Comparison of ENCODE assay signal across 17 cellular contexts in the genomic region with DNA sequence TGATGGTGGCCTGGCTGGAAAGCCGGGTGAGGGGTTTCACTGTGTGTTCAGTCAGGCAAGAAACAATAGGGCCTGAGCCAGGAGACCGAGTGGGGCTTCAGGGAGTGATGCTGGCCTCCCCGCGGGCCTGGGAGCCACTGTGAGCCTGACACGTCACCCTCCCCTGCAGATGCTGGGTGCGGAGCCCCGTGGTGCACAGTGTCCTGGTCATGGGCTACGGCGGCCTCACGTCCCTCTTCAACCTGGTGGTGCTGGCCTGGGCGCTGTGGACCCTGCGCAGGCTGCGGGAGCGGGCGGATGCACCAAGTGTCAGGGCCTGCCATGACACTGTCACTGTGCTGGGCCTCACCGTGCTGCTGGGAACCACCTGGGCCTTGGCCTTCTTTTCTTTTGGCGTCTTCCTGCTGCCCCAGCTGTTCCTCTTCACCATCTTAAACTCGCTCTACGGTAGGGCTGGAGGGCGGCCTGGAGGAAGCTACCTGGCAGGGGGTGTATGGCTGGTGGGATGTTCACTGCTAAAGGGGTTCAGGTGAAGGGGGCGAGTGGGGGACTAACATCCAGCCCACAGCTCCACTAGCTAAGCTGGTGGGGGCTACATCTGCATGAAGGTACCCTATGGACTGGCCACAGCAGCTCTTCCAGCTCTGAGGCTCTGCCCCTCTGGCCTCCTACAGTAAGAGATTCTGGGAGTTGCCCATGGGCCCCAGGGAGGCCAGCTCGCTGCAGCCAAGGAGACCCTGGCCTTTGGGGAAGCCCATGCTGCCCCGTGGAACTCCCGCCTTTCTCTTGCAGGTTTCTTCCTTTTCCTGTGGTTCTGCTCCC. TPM values are rescaled to one million over a fixed set of nuclear protein-coding genes. Genes with fewer than 3 reads are reported as not detected.
"Had no signal": no experiment of that assay in that cellular context is flagged by ENCODE, and none has a peak within 500 bp of the region (broad histone marks: within the 10 kb centered on the region; RNA-seq: fewer than 3 reads in every experiment).

No MANE protein-coding gene starts in this region.

- H3K27ac Mint-ChIP-seq: activated naive CD8-positive, alpha-beta T cell treated with anti-CD3 and anti-CD28 coated beads for 36 hours; T-helper 1 cell treated with Interleukin-12 subunit alpha and Interleukin-12 subunit beta and Interleukin-4 antibody, amounts not matched to agents 30 μg/mL and 1 μg/mL, for 36 hours had no signal

- H3K9me3 Mint-ChIP-seq: activated naive CD8-positive, alpha-beta T cell treated with anti-CD3 and anti-CD28 coated beads for 36 hours; T-helper 1 cell treated with Interleukin-12 subunit alpha and Interleukin-12 subunit beta and Interleukin-4 antibody, amounts not matched to agents 30 μg/mL and 1 μg/mL, for 36 hours had no signal

- H3K27me3 Mint-ChIP-seq: activated naive CD8-positive, alpha-beta T cell treated with anti-CD3 and anti-CD28 coated beads for 36 hours; naive thymus-derived CD8-positive, alpha-beta T cell had no signal

- H3K4me3 Mint-ChIP-seq: activated naive CD8-positive, alpha-beta T cell treated with anti-CD3 and anti-CD28 coated beads for 36 hours; naive thymus-derived CD8-positive, alpha-beta T cell; T-helper 1 cell treated with Interleukin-12 subunit alpha and Interleukin-12 subunit beta and Interleukin-4 antibody, amounts not matched to agents 30 μg/mL and 1 μg/mL, for 36 hours had no signal

- ATAC-seq: activated CD4-positive, CD25-positive, alpha-beta regulatory T cell treated with anti-CD3 and anti-CD28 coated beads, Interleukin-2, amount 50 U/mL, for 24 hours; left cardiac atrium; mucosa of descending colon; naive thymus-derived CD8-positive, alpha-beta T cell; SK-N-SH treated with all-trans-retinoic acid at 6 μM for 48 hours had no signal

- DNase-seq: activated gamma-delta T cell treated with Interleukin-2 at 50 U/mL for 16 hours; activated naive CD8-positive, alpha-beta T cell treated with anti-CD3 and anti-CD28 coated beads for 36 hours; activated T-cell treated with anti-CD3 and anti-CD28 coated beads, Interleukin-2, amount 50 U/mL, for 1 hour; hypothalamus; left cardiac atrium; mucosa of descending colon; naive thymus-derived CD8-positive, alpha-beta T cell; sigmoid colon; stimulated activated CD4-positive, alpha-beta T cell treated with anti-CD3 and anti-CD28 coated beads, Interleukin-2, amount 100 ng/mL, for 24 hours; stomach had no signal

RNA-seq across cellular contexts. Expression of gene ADGRG5, which starts 32.4 kb away (rescaled TPM):
- total RNA-seq: chondrocyte, dermis microvascular lymphatic vessel endothelial cell, glomerular endothelial cell, pulmonary artery endothelial cell had no signal
